1 cellular context compared by ENCODE assay signal in genomic region chr6:108193835-108194234, GRCh38.
TF ChIP-seq lines count a peak whose summit lies in the region.

No MANE protein-coding gene starts in this region.

TF ChIP-seq in GM23338, 12 proteins besides CTCF, POLR2A, EP300 and RAD21 (continued from another document):
- TF ChIP-seq ZNF462 (CRISPR knock-in tag; IDR thresholded peaks at IDR 0.05): no peak
